Comparison of ENCODE assay signal across 29 cellular contexts in genomic region chr6:166284640-166285039, GRCh38. TPM values are rescaled to one million over a fixed set of nuclear protein-coding genes. Genes with fewer than 3 reads are reported as not detected.
"Had no signal": no experiment of that assay in that cellular context is flagged by ENCODE, and none has a peak within 500 bp of the region (broad histone marks: within the 10 kb centered on the region; RNA-seq: fewer than 3 reads in every experiment).

No MANE protein-coding gene starts in this region.

- H3K27ac ChIP-seq: coronary artery, esophagus muscularis mucosa, foreskin keratinocyte, gastrocnemius medialis had no signal

- H3K27me3 Mint-ChIP-seq: activated CD4-positive, alpha-beta T cell treated with anti-CD3 and anti-CD28 coated beads for 36 hours had no signal

- FAIRE-seq: astrocyte had no signal

- H3K36me3 Mint-ChIP-seq: activated naive CD4-positive, alpha-beta T cell treated with anti-CD3 and anti-CD28 coated beads, Interleukin-2, amount 10 ng/mL, durations not matched to agents 7 days and 5 days; activated naive CD4-positive, alpha-beta T cell treated with anti-CD3 and anti-CD28 coated beads, Interleukin-2, amount 50 U/mL, for 72 hours; activated naive CD8-positive, alpha-beta T cell treated with anti-CD3 and anti-CD28 coated beads, Interleukin-2, amount 10 ng/mL, durations not matched to agents 7 days and 5 days had no signal

- H3K27ac Mint-ChIP-seq: activated CD4-positive, alpha-beta memory T cell treated with anti-CD3 and anti-CD28 coated beads, Interleukin-2, amount 10 ng/mL, durations not matched to agents 7 days and 5 days; activated CD4-positive, alpha-beta T cell treated with anti-CD3 and anti-CD28 coated beads for 36 hours; activated CD4-positive, alpha-beta T cell treated with anti-CD3 and anti-CD28 coated beads, Interleukin-2, amount 10 ng/mL, durations not matched to agents 7 days and 5 days; activated naive CD4-positive, alpha-beta T cell treated with anti-CD3 and anti-CD28 coated beads, Interleukin-2, amount 10 ng/mL, durations not matched to agents 7 days and 5 days; activated naive CD4-positive, alpha-beta T cell treated with anti-CD3 and anti-CD28 coated beads, Interleukin-2, amount 50 U/mL, for 72 hours; activated naive CD8-positive, alpha-beta T cell treated with anti-CD3 and anti-CD28 coated beads, Interleukin-2, amount 10 ng/mL, durations not matched to agents 7 days and 5 days; activated T-cell treated with anti-CD3 and anti-CD28 coated beads, Interleukin-2, amount 50 U/mL, for 24 hours; activated T-cell treated with anti-CD3 and anti-CD28 coated beads, Interleukin-2, amount 50 U/mL, for 72 hours; dendritic cell treated with granulocyte-macrophage colony-stimulating factor and Interleukin-4, amounts not matched to agents 40 ng/mL and 50 ng/mL, for 4 days; endodermal cell had no signal

- H3K9me3 ChIP-seq: esophagus muscularis mucosa, gastrocnemius medialis had no signal

- H3K4me1 Mint-ChIP-seq: activated CD4-positive, alpha-beta memory T cell treated with anti-CD3 and anti-CD28 coated beads, Interleukin-2, amount 10 ng/mL, durations not matched to agents 7 days and 5 days; activated CD4-positive, alpha-beta T cell treated with anti-CD3 and anti-CD28 coated beads for 36 hours; activated CD4-positive, alpha-beta T cell treated with anti-CD3 and anti-CD28 coated beads, Interleukin-2, amount 10 ng/mL, durations not matched to agents 7 days and 5 days; activated naive CD4-positive, alpha-beta T cell treated with anti-CD3 and anti-CD28 coated beads, Interleukin-2, amount 10 ng/mL, durations not matched to agents 7 days and 5 days; activated naive CD8-positive, alpha-beta T cell treated with anti-CD3 and anti-CD28 coated beads, Interleukin-2, amount 10 ng/mL, durations not matched to agents 7 days and 5 days; endodermal cell had no signal

- ATAC-seq: activated CD4-positive, alpha-beta T cell treated with anti-CD3 and anti-CD28 coated beads for 36 hours; activated naive CD4-positive, alpha-beta T cell treated with anti-CD3 and anti-CD28 coated beads, Interleukin-2, amount 50 U/mL, for 72 hours; activated T-cell treated with anti-CD3 and anti-CD28 coated beads, Interleukin-2, amount 50 U/mL, for 72 hours; foreskin keratinocyte; gastrocnemius medialis had no signal

- H3K4me1 ChIP-seq: esophagus muscularis mucosa, foreskin keratinocyte, gastrocnemius medialis had no signal

- H3K27me3 ChIP-seq: dorsolateral prefrontal cortex had no signal

- H3K4me3 Mint-ChIP-seq: activated CD4-positive, alpha-beta memory T cell treated with anti-CD3 and anti-CD28 coated beads, Interleukin-2, amount 10 ng/mL, durations not matched to agents 7 days and 5 days; activated CD4-positive, alpha-beta T cell treated with anti-CD3 and anti-CD28 coated beads for 36 hours; activated CD4-positive, alpha-beta T cell treated with anti-CD3 and anti-CD28 coated beads, Interleukin-2, amount 10 ng/mL, durations not matched to agents 7 days and 5 days; activated naive CD4-positive, alpha-beta T cell treated with anti-CD3 and anti-CD28 coated beads, Interleukin-2, amount 10 ng/mL, durations not matched to agents 7 days and 5 days; activated naive CD8-positive, alpha-beta T cell treated with anti-CD3 and anti-CD28 coated beads, Interleukin-2, amount 10 ng/mL, durations not matched to agents 7 days and 5 days; activated T-cell treated with anti-CD3 and anti-CD28 coated beads, Interleukin-2, amount 50 U/mL, for 24 hours; activated T-cell treated with anti-CD3 and anti-CD28 coated beads, Interleukin-2, amount 50 U/mL, for 72 hours; dendritic cell treated with granulocyte-macrophage colony-stimulating factor and Interleukin-4, amounts not matched to agents 40 ng/mL and 50 ng/mL, for 4 days; endodermal cell had no signal

- H3K4me3 ChIP-seq: coronary artery, dorsolateral prefrontal cortex, esophagus muscularis mucosa, gastrocnemius medialis had no signal

- H3K9me3 Mint-ChIP-seq: activated CD4-positive, alpha-beta memory T cell treated with anti-CD3 and anti-CD28 coated beads, Interleukin-2, amount 10 ng/mL, durations not matched to agents 7 days and 5 days; activated CD4-positive, alpha-beta T cell treated with anti-CD3 and anti-CD28 coated beads, Interleukin-2, amount 10 ng/mL, durations not matched to agents 7 days and 5 days; activated naive CD4-positive, alpha-beta T cell treated with anti-CD3 and anti-CD28 coated beads, Interleukin-2, amount 10 ng/mL, durations not matched to agents 7 days and 5 days; activated naive CD4-positive, alpha-beta T cell treated with anti-CD3 and anti-CD28 coated beads, Interleukin-2, amount 50 U/mL, for 72 hours; activated naive CD8-positive, alpha-beta T cell treated with anti-CD3 and anti-CD28 coated beads, Interleukin-2, amount 10 ng/mL, durations not matched to agents 7 days and 5 days; activated T-cell treated with anti-CD3 and anti-CD28 coated beads, Interleukin-2, amount 50 U/mL, for 24 hours; activated T-cell treated with anti-CD3 and anti-CD28 coated beads, Interleukin-2, amount 50 U/mL, for 72 hours; dendritic cell treated with granulocyte-macrophage colony-stimulating factor and Interleukin-4, amounts not matched to agents 40 ng/mL and 50 ng/mL, for 4 days; endodermal cell had no signal

- DNase-seq: activated CD4-positive, alpha-beta memory T cell treated with anti-CD3 and anti-CD28 coated beads, Interleukin-2, amount 10 ng/mL, durations not matched to agents 7 days and 5 days; activated CD4-positive, alpha-beta T cell treated with anti-CD3 and anti-CD28 coated beads for 36 hours; activated CD4-positive, alpha-beta T cell treated with anti-CD3 and anti-CD28 coated beads, Interleukin-2, amount 10 ng/mL, durations not matched to agents 7 days and 5 days; activated CD4-positive, alpha-beta T cell treated with anti-CD3 and anti-CD28 coated beads, Interleukin-2, amount 50 U/mL, for 4 hours; activated CD4-positive, CD25-positive, alpha-beta regulatory T cell; activated CD4-positive, CD25-positive, alpha-beta regulatory T cell treated with anti-CD3 and anti-CD28 coated beads, Interleukin-2, amount 50 U/mL, for 72 hours; activated CD8-positive, alpha-beta memory T cell treated with anti-CD3 and anti-CD28 coated beads, Interleukin-2, amount 50 U/mL, for 48 hours; activated gamma-delta T cell; activated naive CD4-positive, alpha-beta T cell; activated naive CD4-positive, alpha-beta T cell treated with anti-CD3 and anti-CD28 coated beads, Interleukin-2, amount 10 ng/mL, durations not matched to agents 7 days and 5 days; activated naive CD8-positive, alpha-beta T cell treated with anti-CD3 and anti-CD28 coated beads, Interleukin-2, amount 10 ng/mL, durations not matched to agents 7 days and 5 days; activated T-cell treated with anti-CD3 and anti-CD28 coated beads for 4 hours; activated T-cell treated with anti-CD3 and anti-CD28 coated beads, Interleukin-2, amount 50 U/mL, for 24 hours; activated T-cell treated with anti-CD3 and anti-CD28 coated beads, Interleukin-2, amount 50 U/mL, for 72 hours; central memory CD4-positive, alpha-beta T cell; dorsolateral prefrontal cortex; effector memory CD4-positive, alpha-beta T cell; endodermal cell; foreskin keratinocyte; gastrocnemius medialis; glutamatergic neuron; T-helper 2 cell had no signal

- H3K36me3 ChIP-seq: esophagus muscularis mucosa, gastrocnemius medialis had no signal

RNA-seq across cellular contexts. Expression of gene PRR18, which starts 23.6 kb away (rescaled TPM):
- total RNA-seq: activated CD4-positive, alpha-beta memory T cell treated with anti-CD3 and anti-CD28 coated beads, Interleukin-2, amount 10 ng/mL, durations not matched to agents 7 days and 5 days; activated CD4-positive, alpha-beta T cell treated with anti-CD3 and anti-CD28 coated beads, Interleukin-2, amount 10 ng/mL, durations not matched to agents 7 days and 5 days; activated naive CD8-positive, alpha-beta T cell treated with anti-CD3 and anti-CD28 coated beads, Interleukin-2, amount 10 ng/mL, durations not matched to agents 7 days and 5 days; epithelial cell of proximal tubule; foreskin keratinocyte; gastrocnemius medialis; T-helper 1 cell treated with Interleukin-12 subunit alpha and Interleukin-12 subunit beta and Interleukin-4 antibody, amounts not matched to agents 30 ng/mL and 1 ng/mL, for 36 hours had no signal
- polyA plus RNA-seq: foreskin keratinocyte had no signal
